Comparison of ENCODE assay signal across 1 cellular context in the genomic region with DNA sequence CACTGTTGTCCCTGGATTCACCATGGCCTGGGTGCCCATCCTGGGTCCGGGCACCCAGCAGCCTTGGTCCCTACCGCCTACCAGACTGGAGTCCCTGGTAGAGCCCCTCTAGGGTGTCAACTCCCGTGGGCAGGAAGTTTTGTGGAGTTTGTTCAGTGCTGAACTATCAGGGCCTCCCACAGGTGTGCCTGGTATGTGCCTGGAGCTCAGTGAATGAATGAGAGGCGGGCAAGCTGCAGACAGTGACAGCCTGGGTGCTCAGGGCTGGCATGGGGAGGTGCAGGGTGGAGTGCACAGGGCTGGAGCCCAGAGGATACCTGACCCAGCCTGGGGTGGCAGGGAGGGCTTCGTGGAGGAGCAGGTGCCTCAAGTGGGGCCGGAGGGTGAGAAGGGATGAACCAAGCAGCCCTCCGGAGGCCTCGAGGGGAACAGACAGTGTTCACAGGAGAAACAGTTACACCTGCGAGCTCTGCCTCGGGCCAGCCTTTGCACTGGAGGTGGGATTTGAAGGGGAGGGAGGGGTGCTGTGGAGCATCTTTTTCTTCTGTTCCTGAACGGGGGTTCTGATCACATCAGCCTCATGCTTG.
TF ChIP-seq lines count a peak whose summit lies in the region.

No MANE protein-coding gene starts in this region.

TF ChIP-seq in GM23338, 12 proteins besides CTCF, POLR2A, EP300 and RAD21 (continued from another document):
- TF ChIP-seq, protein P1, sequence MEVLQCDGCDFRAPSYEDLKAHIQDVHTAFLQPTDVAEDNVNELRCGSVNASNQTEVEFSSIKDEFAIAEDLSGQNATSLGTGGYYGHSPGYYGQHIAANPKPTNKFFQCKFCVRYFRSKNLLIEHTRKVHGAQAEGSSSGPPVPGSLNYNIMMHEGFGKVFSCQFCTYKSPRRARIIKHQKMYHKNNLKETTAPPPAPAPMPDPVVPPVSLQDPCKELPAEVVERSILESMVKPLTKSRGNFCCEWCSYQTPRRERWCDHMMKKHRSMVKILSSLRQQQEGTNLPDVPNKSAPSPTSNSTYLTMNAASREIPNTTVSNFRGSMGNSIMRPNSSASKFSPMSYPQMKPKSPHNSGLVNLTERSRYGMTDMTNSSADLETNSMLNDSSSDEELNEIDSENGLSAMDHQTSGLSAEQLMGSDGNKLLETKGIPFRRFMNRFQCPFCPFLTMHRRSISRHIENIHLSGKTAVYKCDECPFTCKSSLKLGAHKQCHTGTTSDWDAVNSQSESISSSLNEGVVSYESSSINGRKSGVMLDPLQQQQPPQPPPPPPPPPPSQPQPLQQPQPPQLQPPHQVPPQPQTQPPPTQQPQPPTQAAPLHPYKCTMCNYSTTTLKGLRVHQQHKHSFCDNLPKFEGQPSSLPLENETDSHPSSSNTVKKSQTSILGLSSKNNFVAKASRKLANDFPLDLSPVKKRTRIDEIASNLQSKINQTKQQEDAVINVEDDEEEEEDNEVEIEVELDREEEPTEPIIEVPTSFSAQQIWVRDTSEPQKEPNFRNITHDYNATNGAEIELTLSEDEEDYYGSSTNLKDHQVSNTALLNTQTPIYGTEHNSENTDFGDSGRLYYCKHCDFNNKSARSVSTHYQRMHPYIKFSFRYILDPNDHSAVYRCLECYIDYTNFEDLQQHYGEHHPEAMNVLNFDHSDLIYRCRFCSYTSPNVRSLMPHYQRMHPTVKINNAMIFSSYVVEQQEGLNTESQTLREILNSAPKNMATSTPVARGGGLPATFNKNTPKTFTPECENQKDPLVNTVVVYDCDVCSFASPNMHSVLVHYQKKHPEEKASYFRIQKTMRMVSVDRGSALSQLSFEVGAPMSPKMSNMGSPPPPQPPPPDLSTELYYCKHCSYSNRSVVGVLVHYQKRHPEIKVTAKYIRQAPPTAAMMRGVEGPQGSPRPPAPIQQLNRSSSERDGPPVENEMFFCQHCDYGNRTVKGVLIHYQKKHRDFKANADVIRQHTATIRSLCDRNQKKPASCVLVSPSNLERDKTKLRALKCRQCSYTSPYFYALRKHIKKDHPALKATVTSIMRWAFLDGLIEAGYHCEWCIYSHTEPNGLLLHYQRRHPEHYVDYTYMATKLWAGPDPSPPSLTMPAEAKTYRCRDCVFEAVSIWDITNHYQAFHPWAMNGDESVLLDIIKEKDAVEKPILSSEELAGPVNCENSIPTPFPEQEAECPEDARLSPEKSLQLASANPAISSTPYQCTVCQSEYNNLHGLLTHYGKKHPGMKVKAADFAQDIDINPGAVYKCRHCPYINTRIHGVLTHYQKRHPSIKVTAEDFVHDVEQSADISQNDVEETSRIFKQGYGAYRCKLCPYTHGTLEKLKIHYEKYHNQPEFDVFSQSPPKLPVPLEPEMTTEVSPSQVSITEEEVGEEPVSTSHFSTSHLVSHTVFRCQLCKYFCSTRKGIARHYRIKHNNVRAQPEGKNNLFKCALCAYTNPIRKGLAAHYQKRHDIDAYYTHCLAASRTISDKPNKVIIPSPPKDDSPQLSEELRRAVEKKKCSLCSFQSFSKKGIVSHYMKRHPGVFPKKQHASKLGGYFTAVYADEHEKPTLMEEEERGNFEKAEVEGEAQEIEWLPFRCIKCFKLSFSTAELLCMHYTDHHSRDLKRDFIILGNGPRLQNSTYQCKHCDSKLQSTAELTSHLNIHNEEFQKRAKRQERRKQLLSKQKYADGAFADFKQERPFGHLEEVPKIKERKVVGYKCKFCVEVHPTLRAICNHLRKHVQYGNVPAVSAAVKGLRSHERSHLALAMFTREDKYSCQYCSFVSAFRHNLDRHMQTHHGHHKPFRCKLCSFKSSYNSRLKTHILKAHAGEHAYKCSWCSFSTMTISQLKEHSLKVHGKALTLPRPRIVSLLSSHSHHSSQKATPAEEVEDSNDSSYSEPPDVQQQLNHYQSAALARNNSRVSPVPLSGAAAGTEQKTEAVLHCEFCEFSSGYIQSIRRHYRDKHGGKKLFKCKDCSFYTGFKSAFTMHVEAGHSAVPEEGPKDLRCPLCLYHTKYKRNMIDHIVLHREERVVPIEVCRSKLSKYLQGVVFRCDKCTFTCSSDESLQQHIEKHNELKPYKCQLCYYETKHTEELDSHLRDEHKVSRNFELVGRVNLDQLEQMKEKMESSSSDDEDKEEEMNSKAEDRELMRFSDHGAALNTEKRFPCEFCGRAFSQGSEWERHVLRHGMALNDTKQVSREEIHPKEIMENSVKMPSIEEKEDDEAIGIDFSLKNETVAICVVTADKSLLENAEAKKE (CRISPR knock-in tag; IDR thresholded peaks at IDR 0.05), result no peak
- no peak for TF ChIP-seq JUNB (IDR thresholded peaks at IDR 0.05; ENCODE audit: unreplicated experiment)
- TF ChIP-seq, protein P2, sequence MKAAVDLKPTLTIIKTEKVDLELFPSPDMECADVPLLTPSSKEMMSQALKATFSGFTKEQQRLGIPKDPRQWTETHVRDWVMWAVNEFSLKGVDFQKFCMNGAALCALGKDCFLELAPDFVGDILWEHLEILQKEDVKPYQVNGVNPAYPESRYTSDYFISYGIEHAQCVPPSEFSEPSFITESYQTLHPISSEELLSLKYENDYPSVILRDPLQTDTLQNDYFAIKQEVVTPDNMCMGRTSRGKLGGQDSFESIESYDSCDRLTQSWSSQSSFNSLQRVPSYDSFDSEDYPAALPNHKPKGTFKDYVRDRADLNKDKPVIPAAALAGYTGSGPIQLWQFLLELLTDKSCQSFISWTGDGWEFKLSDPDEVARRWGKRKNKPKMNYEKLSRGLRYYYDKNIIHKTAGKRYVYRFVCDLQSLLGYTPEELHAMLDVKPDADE (IDR thresholded peaks at IDR 0.05), result no peak
